ENCODE assay signal across 35 cellular contexts in the genomic region with DNA sequence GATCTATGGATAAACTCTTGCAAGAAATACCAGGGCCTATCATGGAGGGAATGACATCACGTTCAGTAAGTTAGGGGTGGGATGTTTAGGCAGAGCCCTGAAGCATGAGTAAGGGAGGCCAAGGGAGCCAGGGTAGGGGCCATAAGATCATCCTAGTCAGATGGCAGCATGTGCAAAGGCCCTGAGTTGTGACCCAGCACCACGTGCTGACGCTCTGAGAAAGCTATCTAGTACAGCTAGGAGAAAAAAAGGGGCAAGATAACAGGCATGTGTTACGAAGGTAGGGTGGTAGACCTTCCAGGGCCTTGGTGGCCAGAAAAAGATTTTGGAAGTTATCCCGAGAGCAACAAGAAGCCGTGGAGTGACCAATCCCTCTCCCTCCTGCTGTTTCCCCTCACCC. TPM values are rescaled to one million over a fixed set of nuclear protein-coding genes. Genes with fewer than 3 reads are reported as not detected.
"Had no signal": no experiment of that assay in that cellular context is flagged by ENCODE, and none has a peak within 500 bp of the region (broad histone marks: within the 10 kb centered on the region; RNA-seq: fewer than 3 reads in every experiment).

No MANE protein-coding gene starts in this region.

- H3K4me1 Mint-ChIP-seq: activated B cell treated with CpG ODN at 0.5 μM for 24 hours; activated naive CD4-positive, alpha-beta T cell treated with anti-CD3 and anti-CD28 coated beads, Interleukin-2, amount 50 U/mL, for 24 hours; activated naive CD8-positive, alpha-beta T cell treated with anti-CD3 and anti-CD28 coated beads for 36 hours; activated naive CD8-positive, alpha-beta T cell treated with anti-CD3 and anti-CD28 coated beads, Interleukin-2, amount 50 U/mL, for 24 hours; central memory CD8-positive, alpha-beta T cell; T-helper 17 cell had no signal

- H3K27me3 ChIP-seq: adrenal gland, body of pancreas, cardiac muscle cell, dorsolateral prefrontal cortex had no signal

- H3K9me3 Mint-ChIP-seq: activated B cell treated with CpG ODN at 0.5 μM for 24 hours; activated CD8-positive, alpha-beta T cell treated with anti-CD3 and anti-CD28 coated beads for 36 hours; activated naive CD4-positive, alpha-beta T cell treated with anti-CD3 and anti-CD28 coated beads for 36 hours; activated naive CD4-positive, alpha-beta T cell treated with anti-CD3 and anti-CD28 coated beads, Interleukin-2, amount 50 U/mL, for 24 hours; activated naive CD8-positive, alpha-beta T cell treated with anti-CD3 and anti-CD28 coated beads for 36 hours; activated naive CD8-positive, alpha-beta T cell treated with anti-CD3 and anti-CD28 coated beads, Interleukin-2, amount 50 U/mL, for 24 hours; activated T-helper 1 cell treated with anti-CD3 and anti-CD28 coated beads, Interleukin-12 subunit alpha, Interleukin-12 subunit beta, Interleukin-2, Interleukin-4 antibody, amounts not matched to agents 30 ng/mL and 10 ng/mL and 1 ng/mL, durations not matched to agents 14 hours and 24 hours and 36 hours; activated T-helper 2 cell treated with anti-CD3 and anti-CD28 coated beads, Interferon-gamma antibody, Interleukin-2, Interleukin-4, amounts not matched to agents 10 μg/mL and 5 μg/mL and 100 μg/mL, durations not matched to agents 14 hours and 24 hours and 36 hours; central memory CD8-positive, alpha-beta T cell; dendritic cell treated with granulocyte-macrophage colony-stimulating factor and Interleukin-4, amounts not matched to agents 40 ng/mL and 50 ng/mL, for 4 days; endodermal cell; T-helper 2 cell treated with Interferon-gamma antibody and Interleukin-4, amounts not matched to agents 5 μg/mL and 100 μg/mL, for 36 hours had no signal

- H3K27ac ChIP-seq: adrenal gland, cardiac muscle cell, coronary artery, WERI-Rb-1 had no signal

- H3K4me3 ChIP-seq: adrenal gland, body of pancreas, cardiac muscle cell, coronary artery had no signal

- H3K4me1 ChIP-seq: adrenal gland had no signal

- DNase-seq: activated B cell treated with CpG ODN at 0.5 μM for 24 hours; activated CD4-positive, alpha-beta T cell treated with anti-CD3 and anti-CD28 coated beads for 48 hours; activated CD4-positive, alpha-beta T cell treated with anti-CD3 and anti-CD28 coated beads, Interleukin-2, amount 50 U/mL, for 1 hour; activated CD4-positive, alpha-beta T cell treated with anti-CD3 and anti-CD28 coated beads, Interleukin-2, amount 50 U/mL, for 48 hours; activated CD8-positive, alpha-beta memory T cell treated with anti-CD3 and anti-CD28 coated beads for 24 hours; activated CD8-positive, alpha-beta T cell treated with anti-CD3 and anti-CD28 coated beads for 36 hours; activated effector memory CD4-positive, alpha-beta T cell treated with anti-CD3 and anti-CD28 coated beads, Interleukin-2, amount 50 U/mL, for 16 hours; activated naive CD4-positive, alpha-beta T cell treated with anti-CD3 and anti-CD28 coated beads for 36 hours; activated naive CD8-positive, alpha-beta T cell treated with anti-CD3 and anti-CD28 coated beads for 36 hours; activated naive CD8-positive, alpha-beta T cell treated with anti-CD3 and anti-CD28 coated beads, Interleukin-2, amount 50 U/mL, for 24 hours; activated T-cell treated with anti-CD3 and anti-CD28 coated beads, Interleukin-2, amount 50 U/mL, for 48 hours; adrenal gland; amygdala; aorta; dorsolateral prefrontal cortex; effector memory CD4-positive, alpha-beta T cell; endodermal cell; foreskin fibroblast; head of caudate nucleus; T-helper 1 cell; T-helper 17 cell; T1000; WERI-Rb-1 had no signal

- H3K36me3 Mint-ChIP-seq: activated naive CD4-positive, alpha-beta T cell treated with anti-CD3 and anti-CD28 coated beads, Interleukin-2, amount 50 U/mL, for 24 hours; activated naive CD8-positive, alpha-beta T cell treated with anti-CD3 and anti-CD28 coated beads for 36 hours had no signal

- H3K27ac Mint-ChIP-seq: activated B cell treated with CpG ODN at 0.5 μM for 24 hours; activated CD8-positive, alpha-beta T cell treated with anti-CD3 and anti-CD28 coated beads for 36 hours; activated naive CD4-positive, alpha-beta T cell treated with anti-CD3 and anti-CD28 coated beads for 36 hours; activated naive CD4-positive, alpha-beta T cell treated with anti-CD3 and anti-CD28 coated beads, Interleukin-2, amount 50 U/mL, for 24 hours; activated naive CD8-positive, alpha-beta T cell treated with anti-CD3 and anti-CD28 coated beads for 36 hours; activated naive CD8-positive, alpha-beta T cell treated with anti-CD3 and anti-CD28 coated beads, Interleukin-2, amount 50 U/mL, for 24 hours; activated T-helper 1 cell treated with anti-CD3 and anti-CD28 coated beads, Interleukin-12 subunit alpha, Interleukin-12 subunit beta, Interleukin-2, Interleukin-4 antibody, amounts not matched to agents 30 ng/mL and 10 ng/mL and 1 ng/mL, durations not matched to agents 14 hours and 24 hours and 36 hours; activated T-helper 2 cell treated with anti-CD3 and anti-CD28 coated beads, Interferon-gamma antibody, Interleukin-2, Interleukin-4, amounts not matched to agents 10 μg/mL and 5 μg/mL and 100 μg/mL, durations not matched to agents 14 hours and 24 hours and 36 hours; dendritic cell treated with granulocyte-macrophage colony-stimulating factor and Interleukin-4, amounts not matched to agents 40 ng/mL and 50 ng/mL, for 4 days; endodermal cell; T-helper 17 cell; T-helper 2 cell treated with Interferon-gamma antibody and Interleukin-4, amounts not matched to agents 5 μg/mL and 100 μg/mL, for 36 hours had no signal

- H3K9me3 ChIP-seq: adrenal gland, body of pancreas had no signal

- H3K4me3 Mint-ChIP-seq: activated B cell treated with CpG ODN at 0.5 μM for 24 hours; activated CD8-positive, alpha-beta T cell treated with anti-CD3 and anti-CD28 coated beads for 36 hours; activated naive CD4-positive, alpha-beta T cell treated with anti-CD3 and anti-CD28 coated beads for 36 hours; activated naive CD4-positive, alpha-beta T cell treated with anti-CD3 and anti-CD28 coated beads, Interleukin-2, amount 50 U/mL, for 24 hours; activated naive CD8-positive, alpha-beta T cell treated with anti-CD3 and anti-CD28 coated beads for 36 hours; activated naive CD8-positive, alpha-beta T cell treated with anti-CD3 and anti-CD28 coated beads, Interleukin-2, amount 50 U/mL, for 24 hours; activated T-helper 1 cell treated with anti-CD3 and anti-CD28 coated beads, Interleukin-12 subunit alpha, Interleukin-12 subunit beta, Interleukin-2, Interleukin-4 antibody, amounts not matched to agents 30 ng/mL and 10 ng/mL and 1 ng/mL, durations not matched to agents 14 hours and 24 hours and 36 hours; central memory CD8-positive, alpha-beta T cell; dendritic cell treated with granulocyte-macrophage colony-stimulating factor and Interleukin-4, amounts not matched to agents 40 ng/mL and 50 ng/mL, for 4 days; endodermal cell; T-helper 17 cell; T-helper 2 cell treated with Interferon-gamma antibody and Interleukin-4, amounts not matched to agents 5 μg/mL and 100 μg/mL, for 36 hours had no signal

- H3K36me3 ChIP-seq: adrenal gland, cardiac muscle cell had no signal

- ATAC-seq: activated CD4-positive, CD25-positive, alpha-beta regulatory T cell treated with anti-CD3 and anti-CD28 coated beads, Interleukin-2, amount 50 U/mL, for 24 hours; activated CD8-positive, alpha-beta T cell treated with anti-CD3 and anti-CD28 coated beads for 36 hours; activated naive CD8-positive, alpha-beta T cell treated with anti-CD3 and anti-CD28 coated beads, Interleukin-2, amount 50 U/mL, for 24 hours; esophagus mucosa; T-helper 17 cell had no signal

RNA-seq across cellular contexts. Expression of a gene that starts 22.3 kb away (rescaled TPM):
- total RNA-seq: activated B cell treated with CpG ODN at 0.5 μM for 24 hours; activated CD8-positive, alpha-beta T cell treated with anti-CD3 and anti-CD28 coated beads for 36 hours; activated naive CD4-positive, alpha-beta T cell treated with anti-CD3 and anti-CD28 coated beads for 36 hours; activated naive CD8-positive, alpha-beta T cell treated with anti-CD3 and anti-CD28 coated beads for 36 hours; epithelial cell of proximal tubule had no signal
